ENCODE assay signal across 20 cellular contexts in the genomic region with DNA sequence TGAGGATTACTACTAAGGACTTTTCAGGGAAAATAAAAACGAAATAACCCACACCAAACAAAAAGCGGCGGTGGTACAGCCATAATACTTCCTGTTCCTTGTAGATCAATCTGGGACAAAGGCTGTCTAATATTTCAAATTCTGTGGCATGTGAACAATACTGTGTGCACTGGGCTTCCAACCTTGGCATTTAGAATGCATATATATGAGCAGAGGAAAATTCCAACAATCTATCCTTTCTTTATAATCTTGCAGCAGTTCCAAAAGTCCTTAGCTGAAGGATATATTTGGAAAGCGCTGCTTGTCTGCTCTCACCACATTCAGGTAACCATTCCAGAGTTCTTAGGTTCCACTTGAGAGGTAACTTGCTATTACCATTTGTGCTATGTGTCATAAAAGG.
A peak's percentile ranks its signal among the peaks of the same experiment; 100 is the strongest.
DNase-seq lines count a peak whose midpoint lies in the region; ATAC-seq and TF ChIP-seq lines count a peak whose summit lies in the region.
"Had no signal": no experiment of that assay in that cellular context is flagged by ENCODE, and none has a peak within 500 bp of the region (broad histone marks: within the 10 kb centered on the region; RNA-seq: fewer than 3 reads in every experiment).

No MANE protein-coding gene starts in this region.

- H3K27me3 Mint-ChIP-seq in H9 (ENCODE audit: low read depth) = no peaks in the 10 kb centered on the region
- H3K27me3 Mint-ChIP-seq in stimulated activated naive CD8-positive, alpha-beta T cell treated with anti-CD3 and anti-CD28 coated beads, Interleukin-15, amount 100 ng/mL, for 72 hours = peaks cover 17% of the 10 kb centered on the region
- H3K27me3 Mint-ChIP-seq: activated B cell treated with CpG ODN at 0.5 μM for 24 hours; activated CD4-positive, alpha-beta memory T cell treated with anti-CD3 and anti-CD28 coated beads, Interleukin-2, amount 10 ng/mL, durations not matched to agents 7 days and 5 days; activated naive CD4-positive, alpha-beta T cell treated with anti-CD3 and anti-CD28 coated beads, Interleukin-2, amount 10 ng/mL, durations not matched to agents 7 days and 5 days had no signal

- no peaks in the 10 kb centered on the region for H3K23me2 ChIP-seq in H9 (ENCODE audit: insufficient read length, low read depth, low read length, poor library complexity, severe bottlenecking)

- H3K9me3 Mint-ChIP-seq in H9 = no peaks in the 10 kb centered on the region
- no peaks in the 10 kb centered on the region for H3K9me3 Mint-ChIP-seq in stimulated activated naive CD8-positive, alpha-beta T cell treated with anti-CD3 and anti-CD28 coated beads, Interleukin-15, amount 100 ng/mL, for 72 hours
- H3K9me3 Mint-ChIP-seq: activated B cell treated with CpG ODN at 0.5 μM for 24 hours; activated CD4-positive, alpha-beta memory T cell treated with anti-CD3 and anti-CD28 coated beads, Interleukin-2, amount 10 ng/mL, durations not matched to agents 7 days and 5 days; activated naive CD4-positive, alpha-beta T cell treated with anti-CD3 and anti-CD28 coated beads, Interleukin-2, amount 10 ng/mL, durations not matched to agents 7 days and 5 days had no signal

- H3K9ac ChIP-seq in H9 (ENCODE audit: extremely low read depth, insufficient read length, low read length) (no peak overlapping the region), fibroblast of lung (ENCODE audit: insufficient read depth, low read length) (no peak overlapping the region)

- H2BK12ac ChIP-seq in H9 (ENCODE audit: insufficient read length, low read depth, low read length) = no peak overlapping the region

- H3K9me3 ChIP-seq in H9 (ENCODE audit: control insufficient read depth, low read depth, low read length) (no peaks in the 10 kb centered on the region), fibroblast of lung (ENCODE audit: control insufficient read depth, insufficient read depth, low read depth, low read length) (no peaks in the 10 kb centered on the region), psoas muscle (no peaks in the 10 kb centered on the region), SJCRH30 (replicated peaks) (no peaks in the 10 kb centered on the region)
- H3K9me3 ChIP-seq: gastrocnemius medialis, transverse colon had no signal

- no peak overlapping the region for H2AFZ ChIP-seq in H9 (ENCODE audit: low read length)
- H2AFZ ChIP-seq in fibroblast of lung (ENCODE audit: low read length) = no peak overlapping the region

- in situ Hi-C loops in SK-MEL-5 (cut with HindIII; ENCODE audit: low pct_unique_long_range_greater_than_20kb, low sequenced_read_pairs) = no loop called here

- H3K23ac ChIP-seq in H9 (ENCODE audit: insufficient read length, low read depth, low read length) = no peak overlapping the region

- TF ChIP-seq CTCF in H9 (conservative IDR thresholded peaks at IDR 0.05) (no peak), fibroblast of lung (conservative IDR thresholded peaks at IDR 0.05 in 1 of 2, IDR thresholded peaks at IDR 0.05 in 1 of 2; ENCODE audit: low read depth in 1 of 2, low read length in 2 of 2) (no peak), psoas muscle (IDR thresholded peaks at IDR 0.05) (no peak)

- no peak overlapping the region for H2BK15ac ChIP-seq in H9 (ENCODE audit: low read depth, low read length)

- peak overlapping the region in 2 of 3 experiments; percentile 36 to 45; a peak in 2 of 7 replicates for H3K27ac Mint-ChIP-seq in H9
- H3K27ac Mint-ChIP-seq in stimulated activated naive CD8-positive, alpha-beta T cell treated with anti-CD3 and anti-CD28 coated beads, Interleukin-15, amount 100 ng/mL, for 72 hours = no peak overlapping the region
- H3K27ac Mint-ChIP-seq: activated B cell treated with CpG ODN at 0.5 μM for 24 hours; activated CD4-positive, alpha-beta memory T cell treated with anti-CD3 and anti-CD28 coated beads, Interleukin-2, amount 10 ng/mL, durations not matched to agents 7 days and 5 days; activated naive CD4-positive, alpha-beta T cell treated with anti-CD3 and anti-CD28 coated beads, Interleukin-2, amount 10 ng/mL, durations not matched to agents 7 days and 5 days; stimulated activated naive B cell treated with anti-CD40 and anti-IgM and Interleukin-4, amounts not matched to agents 10 μg/mL and 1 μg/mL and 100 μg/mL, for 72 hours had no signal

- no peak overlapping the region for H3K56ac ChIP-seq in H9 (ENCODE audit: insufficient read length, low read depth, low read length)

- H3K4me2 ChIP-seq in H9 (ENCODE audit: insufficient read depth, insufficient read length, low read length) (no peak overlapping the region), fibroblast of lung (ENCODE audit: extremely low read depth, insufficient read depth, low read length) (peak overlapping the region; percentile 70)

- H3K4me1 ChIP-seq in H9 (ENCODE audit: insufficient read depth, low read length) (peaks cover 9% of the 10 kb centered on the region; the same call in 1 of the 2 replicates), fibroblast of lung (ENCODE audit: control insufficient read depth, extremely low read depth, insufficient read depth, low read length) (peaks cover 13% of the 10 kb centered on the region), psoas muscle (peaks cover 47% of the 10 kb centered on the region), SJCRH30 (no peaks in the 10 kb centered on the region)

- no peak overlapping the region for H4K5ac ChIP-seq in H9 (ENCODE audit: insufficient read length, low read depth, low read length)

- H3K4me1 Mint-ChIP-seq in H9 = peaks cover 15 to 27% of the 10 kb centered on the region in 2 experiments
- peaks cover 7% of the 10 kb centered on the region for H3K4me1 Mint-ChIP-seq in stimulated activated naive CD8-positive, alpha-beta T cell treated with anti-CD3 and anti-CD28 coated beads, Interleukin-15, amount 100 ng/mL, for 72 hours
- H3K4me1 Mint-ChIP-seq: activated B cell treated with CpG ODN at 0.5 μM for 24 hours; activated CD4-positive, alpha-beta memory T cell treated with anti-CD3 and anti-CD28 coated beads, Interleukin-2, amount 10 ng/mL, durations not matched to agents 7 days and 5 days; activated naive CD4-positive, alpha-beta T cell treated with anti-CD3 and anti-CD28 coated beads, Interleukin-2, amount 10 ng/mL, durations not matched to agents 7 days and 5 days had no signal

- no peak for ATAC-seq in psoas muscle
- ATAC-seq in HG02973 (IDR thresholded peaks at IDR 0.05; ENCODE audit: unreplicated experiment) = no peak
- no peak for ATAC-seq in stimulated activated naive CD8-positive, alpha-beta T cell treated with anti-CD3 and anti-CD28 coated beads, Interleukin-15, amount 100 ng/mL, for 72 hours
- ATAC-seq in GM18909 (IDR thresholded peaks at IDR 0.05; ENCODE audit: poor library complexity, unreplicated experiment) = no peak
- ATAC-seq: gastrocnemius medialis had no signal

- no peak overlapping the region for H2BK120ac ChIP-seq in H9 (ENCODE audit: low read depth, low read length, poor library complexity, severe bottlenecking)

- no peak overlapping the region for H3K27ac ChIP-seq in H9 (ENCODE audit: insufficient read length, low read depth, low read length)
- no peak overlapping the region for H3K27ac ChIP-seq in fibroblast of lung (ENCODE audit: insufficient read depth, low read length)
- H3K27ac ChIP-seq in psoas muscle = no peak overlapping the region
- no peak overlapping the region for H3K27ac ChIP-seq in SJCRH30

- H2BK20ac ChIP-seq in H9 (ENCODE audit: low read depth, low read length, poor library complexity, severe bottlenecking) = no peak overlapping the region

- no peak overlapping the region for H3K14ac ChIP-seq in H9 (ENCODE audit: insufficient read depth, low read length)

- intact Hi-C loops in psoas muscle (cut with DNase I) = loop anchor here in 1 of 2 donors (5.0 kb wide), 1 partner anchor 230 kb away; a partner anchor contains a TSS

- no peaks in the 10 kb centered on the region for H3K79me1 ChIP-seq in H9 (ENCODE audit: insufficient read depth, low read depth, low read length, poor library complexity, severe bottlenecking)

- H4K20me1 ChIP-seq in H9 (ENCODE audit: control insufficient read depth, insufficient read depth, insufficient read length) (no peaks in the 10 kb centered on the region), fibroblast of lung (ENCODE audit: control insufficient read depth, extremely low read depth, insufficient read depth, low read length) (no peaks in the 10 kb centered on the region)

- H3K4me3 ChIP-seq in fibroblast of lung (replicated peaks in 1 of 4; ENCODE audit: control extremely low read depth in 1 of 4, insufficient read depth in 1 of 4, low read depth in 3 of 4, low read length in 4 of 4) (no peak overlapping the region), psoas muscle (peak overlapping the region; percentile 38), SJCRH30 (no peak overlapping the region)
- H3K4me3 ChIP-seq: transverse colon had no signal

- DNase-seq in H9 (no peak), SK-MEL-5 (ENCODE audit: low read depth, low spot score) (peak; percentile 55), fibroblast of lung (ENCODE audit: low read depth in 2 of 2) (no peak), psoas muscle (no peak), SJCRH30 (no peak)
- no peak for DNase-seq in stimulated activated naive CD8-positive, alpha-beta T cell treated with anti-CD3 and anti-CD28 coated beads, Interleukin-15, amount 100 ng/mL, for 72 hours
- DNase-seq: activated B cell treated with CpG ODN at 0.5 μM for 24 hours; activated CD4-positive, alpha-beta memory T cell treated with anti-CD3 and anti-CD28 coated beads, Interleukin-2, amount 10 ng/mL, durations not matched to agents 7 days and 5 days; activated naive CD4-positive, alpha-beta T cell treated with anti-CD3 and anti-CD28 coated beads, Interleukin-2, amount 10 ng/mL, durations not matched to agents 7 days and 5 days; gastrocnemius medialis; GOT3; NCI-H1105 treated with DMSO at 0.1 percent for 48 hours; NCI-H2171; NCI-H526; nucleus accumbens; SIG-M5; stimulated activated naive B cell treated with anti-CD40 and anti-IgM and Interleukin-4, amounts not matched to agents 10 μg/mL and 1 μg/mL and 100 μg/mL, for 72 hours; transverse colon had no signal

- no peak overlapping the region for H3T11ph ChIP-seq in H9 (ENCODE audit: low read length)

- H3K4me3 Mint-ChIP-seq in H9 = no peak overlapping the region
- no peak overlapping the region for H3K4me3 Mint-ChIP-seq in stimulated activated naive CD8-positive, alpha-beta T cell treated with anti-CD3 and anti-CD28 coated beads, Interleukin-15, amount 100 ng/mL, for 72 hours
- H3K4me3 Mint-ChIP-seq: activated B cell treated with CpG ODN at 0.5 μM for 24 hours; activated CD4-positive, alpha-beta memory T cell treated with anti-CD3 and anti-CD28 coated beads, Interleukin-2, amount 10 ng/mL, durations not matched to agents 7 days and 5 days; activated naive CD4-positive, alpha-beta T cell treated with anti-CD3 and anti-CD28 coated beads, Interleukin-2, amount 10 ng/mL, durations not matched to agents 7 days and 5 days; stimulated activated naive B cell treated with anti-CD40 and anti-IgM and Interleukin-4, amounts not matched to agents 10 μg/mL and 1 μg/mL and 100 μg/mL, for 72 hours had no signal

- no peaks in the 10 kb centered on the region for H3K79me2 ChIP-seq in H9 (ENCODE audit: insufficient read depth, low read length)
- H3K79me2 ChIP-seq in fibroblast of lung (ENCODE audit: control insufficient read depth, insufficient read depth, low read length) = no peaks in the 10 kb centered on the region

- no peak overlapping the region for H4K91ac ChIP-seq in H9 (ENCODE audit: insufficient read length, low read depth, low read length)

- no peaks in the 10 kb centered on the region for H3K27me3 ChIP-seq in H9 (ENCODE audit: insufficient read depth, low read length)
- no peaks in the 10 kb centered on the region for H3K27me3 ChIP-seq in fibroblast of lung (ENCODE audit: control insufficient read depth, insufficient read depth, low read length)
- H3K27me3 ChIP-seq in psoas muscle (ENCODE audit: insufficient read depth in 3 of 3, low read length in 2 of 3) = no peaks in the 10 kb centered on the region
- no peaks in the 10 kb centered on the region for H3K27me3 ChIP-seq in SJCRH30
- H3K27me3 ChIP-seq: gastrocnemius medialis, transverse colon had no signal

- WGBS in H9 (ENCODE audit: extremely low coverage, insufficient read length, low lambda C conversion rate) = no CpG with 5 or more reads among the region's 4 CpGs
- 65 to 76% (median 70%) methylated on average over 4 of the region's 4 CpGs for WGBS in psoas muscle, 3 donors

- H4K8ac ChIP-seq in H9 (replicated peaks; ENCODE audit: insufficient read length, low read depth, low read length) = no peak overlapping the region

- H3K36me3 ChIP-seq in fibroblast of lung (ENCODE audit: control insufficient read depth, insufficient read depth, low read length) = no peaks in the 10 kb centered on the region
- no peaks in the 10 kb centered on the region for H3K36me3 ChIP-seq in psoas muscle (ENCODE audit: insufficient read depth in 1 of 2, low read depth in 1 of 2)
- no peaks in the 10 kb centered on the region for H3K36me3 ChIP-seq in SJCRH30
- H3K36me3 ChIP-seq: gastrocnemius medialis, transverse colon had no signal

- no peak overlapping the region for H2AK5ac ChIP-seq in H9 (ENCODE audit: insufficient read length, low read length)

- no peak overlapping the region for H3K18ac ChIP-seq in H9 (ENCODE audit: insufficient read length, low read depth, low read length)

- no peak overlapping the region for H3K4ac ChIP-seq in H9 (ENCODE audit: low read depth, low read length)

- no peak overlapping the region for H2BK5ac ChIP-seq in H9 (ENCODE audit: insufficient read length, low read length)

- H3K36me3 Mint-ChIP-seq in H9 (ENCODE audit: insufficient read depth in 1 of 3, low read depth in 3 of 3) = peaks cover 0 to 2% (median 0%) of the 10 kb centered on the region in 3 experiments; a peak in 2 of 7 replicates
- H3K36me3 Mint-ChIP-seq: activated naive CD4-positive, alpha-beta T cell treated with anti-CD3 and anti-CD28 coated beads, Interleukin-2, amount 10 ng/mL, durations not matched to agents 7 days and 5 days; stimulated activated naive B cell treated with anti-CD40 and anti-IgM and Interleukin-4, amounts not matched to agents 10 μg/mL and 1 μg/mL and 100 μg/mL, for 72 hours had no signal

Comparison
In these comparisons a context has a peak if more than half of its experiments do, and no peak if none do; other contexts are left out.
1. H3K27ac Mint-ChIP-seq: peak in H9 (2 of 3); none in stimulated activated naive CD8-positive, alpha-beta T cell treated with anti-CD3 and anti-CD28 coated beads, Interleukin-15, amount 100 ng/mL, for 72 hours (0 of 2).